In genomic region chr15:32888221-32888761, GRCh38 we compare ENCODE assay signal across 30 cellular contexts.
DNase-seq lines count a peak whose midpoint lies in the region; ATAC-seq, FAIRE-seq and TF ChIP-seq lines count a peak whose summit lies in the region.
"Had no signal": no experiment of that assay in that cellular context is flagged by ENCODE, and none has a peak within 500 bp of the region (broad histone marks: within the 10 kb centered on the region; RNA-seq: fewer than 3 reads in every experiment).

No MANE protein-coding gene starts in this region.

- no peaks in the 10 kb centered on the region for H3K4me1 Mint-ChIP-seq in glutamatergic neuron (ENCODE audit: low read depth, unreplicated experiment)
- H3K4me1 Mint-ChIP-seq: B cell had no signal

- H3K79me2 ChIP-seq in SK-N-SH (ENCODE audit: insufficient read depth): no peaks in the 10 kb centered on the region

- no peaks in the 10 kb centered on the region for H3K36me3 Mint-ChIP-seq in glutamatergic neuron (ENCODE audit: unreplicated experiment)
- H3K36me3 Mint-ChIP-seq: activated naive CD8-positive, alpha-beta T cell had no signal

- no peaks in the 10 kb centered on the region for H3K27me3 Mint-ChIP-seq in glutamatergic neuron (ENCODE audit: unreplicated experiment)
- H3K27me3 Mint-ChIP-seq: activated naive CD8-positive, alpha-beta T cell; B cell; T-helper 17 cell had no signal

- no peak for ATAC-seq in A549
- no peak for ATAC-seq in HG03159 (IDR thresholded peaks at IDR 0.05; ENCODE audit: unreplicated experiment)
- ATAC-seq: activated CD8-positive, alpha-beta T cell treated with anti-CD3 and anti-CD28 coated beads, Interleukin-2, amount 10 ng/mL, durations not matched to agents 7 days and 5 days; left lung; right lobe of liver; T-helper 17 cell had no signal

- no peak overlapping the region for H2AFZ ChIP-seq in SK-N-SH (ENCODE audit: low read depth)
- H2AFZ ChIP-seq: neural progenitor cell had no signal

- H3K4me3 ChIP-seq in A549 (no peak overlapping the region), SK-N-SH (ENCODE audit: low read depth in 2 of 2, low read length in 1 of 2) (no peak overlapping the region), foreskin fibroblast (ENCODE audit: low read depth in 1 of 2, low read length in 2 of 2) (no peak overlapping the region)
- H3K4me3 ChIP-seq: coronary artery, left lung, neural progenitor cell, right lobe of liver had no signal

- no peak overlapping the region for H3K4me3 Mint-ChIP-seq in glutamatergic neuron (ENCODE audit: unreplicated experiment)
- H3K4me3 Mint-ChIP-seq: activated CD8-positive, alpha-beta T cell treated with anti-CD3 and anti-CD28 coated beads, Interleukin-2, amount 10 ng/mL, durations not matched to agents 7 days and 5 days; activated naive CD8-positive, alpha-beta T cell; B cell; H9; neural progenitor cell; T-helper 17 cell had no signal

- no peak for TF ChIP-seq CTCF in A549 (IDR thresholded peaks at IDR 0.05)
- TF ChIP-seq CTCF in SK-N-SH (IDR thresholded peaks at IDR 0.05): no peak
- no peak for TF ChIP-seq CTCF in foreskin fibroblast (IDR thresholded peaks at IDR 0.05; ENCODE audit: low read depth, low read length)
- no peak for TF ChIP-seq CTCF in glutamatergic neuron (IDR thresholded peaks at IDR 0.05; ENCODE audit: partially characterized antibody, unreplicated experiment)

- H3K9me3 ChIP-seq in A549: no peaks in the 10 kb centered on the region
- H3K9me3 ChIP-seq in SK-N-SH: no peaks in the 10 kb centered on the region
- H3K9me3 ChIP-seq: left lung, right lobe of liver had no signal

- H3K9me2 ChIP-seq in SK-N-SH: no peaks in the 10 kb centered on the region

- no peak overlapping the region for H3K27ac Mint-ChIP-seq in glutamatergic neuron (ENCODE audit: unreplicated experiment)
- H3K27ac Mint-ChIP-seq: activated CD8-positive, alpha-beta T cell treated with anti-CD3 and anti-CD28 coated beads, Interleukin-2, amount 10 ng/mL, durations not matched to agents 7 days and 5 days; activated naive CD8-positive, alpha-beta T cell; B cell; H9; neural progenitor cell; T-helper 17 cell had no signal

- DNase-seq in A549 (ENCODE audit: low read depth in 1 of 2, low spot score in 1 of 2): no peak
- peak; percentile 75 for DNase-seq in GM04503 (ENCODE audit: low read depth)
- DNase-seq in SK-N-SH: no peak
- peak; percentile 56 to 74 for DNase-seq in foreskin fibroblast
- DNase-seq in stimulated activated naive CD4-positive, alpha-beta T cell (lab: John Stamatoyannopoulos, UW): no peak
- DNase-seq in glutamatergic neuron: no peak
- no peak for DNase-seq in activated CD8-positive, alpha-beta memory T cell treated with anti-CD3 and anti-CD28 coated beads for 24 hours
- DNase-seq: activated CD8-positive, alpha-beta T cell treated with anti-CD3 and anti-CD28 coated beads, Interleukin-2, amount 10 ng/mL, durations not matched to agents 7 days and 5 days; activated effector memory CD4-positive, alpha-beta T cell treated with Interleukin-2 at 50 U/mL for 16 hours; activated T-cell treated with anti-CD3 and anti-CD28 coated beads for 4 hours; anterior cingulate cortex; effector memory CD4-positive, alpha-beta T cell; erythroblast; GF-D8; H9; left lung; mesenchymal stem cell; NCI-H1694 treated with DMSO at 0.1 percent for 48 hours; NCI-H69; posterior cingulate gyrus; right lobe of liver; stimulated activated naive CD4-positive, alpha-beta T cell treated with Interleukin-2 at 50 U/mL for 16 hours; T-helper 17 cell had no signal

- H4K20me1 ChIP-seq in SK-N-SH (ENCODE audit: insufficient read depth): no peaks in the 10 kb centered on the region

- H3K9ac ChIP-seq in SK-N-SH: no peak overlapping the region
- H3K9ac ChIP-seq: neural progenitor cell had no signal

- H3K27me3 ChIP-seq in SK-N-SH (ENCODE audit: insufficient read depth): no peaks in the 10 kb centered on the region
- H3K27me3 ChIP-seq: left lung, neural progenitor cell, right lobe of liver had no signal

- WGBS in A549 (ENCODE audit: missing lambda C conversion rate): 90% methylated on average over 3 of the region's 3 CpGs
- WGBS in SK-N-SH (ENCODE audit: low lambda C conversion rate): 90% methylated on average over 3 of the region's 3 CpGs

- H3K36me3 ChIP-seq in SK-N-SH (replicated peaks in 1 of 2; ENCODE audit: control insufficient read depth in 1 of 2, insufficient read depth in 2 of 2, low read length in 1 of 2): peaks cover 28 to 84% of the 10 kb centered on the region in 2 experiments
- H3K36me3 ChIP-seq: left lung, neural progenitor cell, right lobe of liver had no signal

- TF ChIP-seq EP300 in A549 (IDR thresholded peaks at IDR 0.05) (no peak), SK-N-SH (IDR thresholded peaks at IDR 0.05; ENCODE audit: borderline replicate concordance in 1 of 2, low read depth in 1 of 2, low read length in 1 of 2) (no peak)

- FAIRE-seq in A549 (lab: Jason Lieb, UNC): peak; percentile 72
- FAIRE-seq: GM18507 had no signal

- TF ChIP-seq POLR2A in A549 (IDR thresholded peaks at IDR 0.05; ENCODE audit: low read length): no peak

- CTCF ChIA-PET in A549 (lab: Yijun Ruan, JAX) (interaction anchor here (0.8 to 2.4 kb wide), 8 partner anchors 10 to 226 kb away, joined by 3 to 12 read pairs (median 4); no protein-coding TSS in a partner anchor), SK-N-SH (lab: Yijun Ruan, JAX) (interaction anchor here (1.1 kb wide), 1 partner anchor 45 kb away, joined by 3 read pairs; no protein-coding TSS in a partner anchor)

- TF ChIP-seq RAD21 in A549 (conservative IDR thresholded peaks at IDR 0.05 in 1 of 2, IDR thresholded peaks at IDR 0.05 in 1 of 2) (no peak), SK-N-SH (IDR thresholded peaks at IDR 0.05; ENCODE audit: low read length) (no peak)

- no peaks in the 10 kb centered on the region for H3K9me3 Mint-ChIP-seq in glutamatergic neuron (ENCODE audit: unreplicated experiment)

- H3K4me2 ChIP-seq in A549 (no peak overlapping the region), SK-N-SH (no peak overlapping the region)
- H3K4me2 ChIP-seq: neural progenitor cell had no signal

- H3K4me1 ChIP-seq in A549 (no peaks in the 10 kb centered on the region), SK-N-SH (ENCODE audit: control insufficient read depth in 1 of 2, insufficient read depth in 2 of 2, low read depth in 1 of 2, low read length in 1 of 2) (no peaks in the 10 kb centered on the region)
- H3K4me1 ChIP-seq: right lobe of liver had no signal

- POLR2A ChIA-PET in A549 (lab: Yijun Ruan, JAX): interaction anchor here (0.6 kb wide), 1 partner anchor 37 kb away, joined by 3 read pairs; no protein-coding TSS in a partner anchor
- POLR2A ChIA-PET in SK-N-SH (lab: Yijun Ruan, JAX): no interaction called here

- H3K27ac ChIP-seq in A549: no peak overlapping the region
- peak overlapping the region; percentile 23 to 37; a peak in 3 of 4 replicates for H3K27ac ChIP-seq in SK-N-SH (ENCODE audit: low read depth in 2 of 2, low read length in 1 of 2)
- H3K27ac ChIP-seq: 22Rv1, coronary artery, neural progenitor cell, right lobe of liver had no signal

- H3F3A ChIP-seq in SK-N-SH (replicated peaks; ENCODE audit: insufficient read depth): peaks cover 35% of the 10 kb centered on the region

TF ChIP-seq in A549, 52 proteins besides CTCF, POLR2A, EP300 and RAD21 (continues in another document):
- TF ChIP-seq BCL3 (IDR thresholded peaks at IDR 0.05) (no peak), SREBF2 (IDR thresholded peaks at IDR 0.05) (no peak), MAZ (IDR thresholded peaks at IDR 0.05; ENCODE audit: borderline replicate concordance, low read depth, low read length) (no peak)

TF ChIP-seq in SK-N-SH, 30 proteins besides CTCF, POLR2A, EP300 and RAD21:
- TF ChIP-seq TCF12 (IDR thresholded peaks at IDR 0.05) (peak; percentile 40; the same call in 1 of the 2 replicates), RFX5 (IDR thresholded peaks at IDR 0.05; ENCODE audit: low read length) (no peak)

Comparison
In these comparisons a context has a peak if more than half of its experiments do, and no peak if none do; other contexts are left out.
1. DNase-seq: peak in GM04503 (single experiment) and foreskin fibroblast (2 of 2); none in A549 (0 of 2), SK-N-SH (single experiment), stimulated activated naive CD4-positive, alpha-beta T cell (0 of 6), glutamatergic neuron (single experiment) and activated CD8-positive, alpha-beta memory T cell treated with anti-CD3 and anti-CD28 coated beads for 24 hours (single experiment).
2. H3K27ac ChIP-seq: peak in SK-N-SH (2 of 2); none in A549 (0 of 2).